ENCODE assay signal across 19 cellular contexts in the genomic region with DNA sequence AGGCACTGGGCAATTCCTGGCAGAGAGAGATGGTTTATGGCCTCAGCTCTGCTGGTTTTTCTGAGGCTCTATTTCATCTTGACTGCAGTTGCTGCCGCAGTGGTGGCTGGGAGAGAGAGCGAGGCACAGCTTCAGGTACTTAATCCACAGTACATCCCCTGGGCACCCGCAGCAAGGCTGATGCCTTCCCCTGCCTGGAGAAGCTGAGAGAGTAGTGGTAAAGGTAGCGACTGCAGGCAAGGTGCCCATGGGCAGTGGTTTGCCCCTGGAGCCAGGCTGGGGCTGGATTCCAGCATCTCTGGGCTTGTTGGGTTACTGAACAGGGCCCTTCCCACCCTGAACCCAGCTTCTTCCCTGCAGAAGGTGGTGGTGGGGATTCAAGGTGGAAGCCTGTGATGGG.
A peak's percentile ranks its signal among the peaks of the same experiment; 100 is the strongest.
DNase-seq lines count a peak whose midpoint lies in the region; ATAC-seq and TF ChIP-seq lines count a peak whose summit lies in the region.
"Had no signal": no experiment of that assay in that cellular context is flagged by ENCODE, and none has a peak within 500 bp of the region (broad histone marks: within the 10 kb centered on the region; RNA-seq: fewer than 3 reads in every experiment).

No MANE protein-coding gene starts in this region.

- no peaks in the 10 kb centered on the region for H3K27me3 ChIP-seq in hepatocyte
- no peaks in the 10 kb centered on the region for H3K27me3 ChIP-seq in neural cell (ENCODE audit: insufficient read depth, low read depth, low read length)
- H3K27me3 ChIP-seq: BE2C had no signal

- H3K9me3 ChIP-seq in hepatocyte (ENCODE audit: low read depth): no peaks in the 10 kb centered on the region
- no peaks in the 10 kb centered on the region for H3K9me3 ChIP-seq in neural cell (ENCODE audit: low read length)
- H3K9me3 ChIP-seq: BE2C, SJCRH30 had no signal

- DNase-seq in WTC11 (ENCODE audit: low spot score): no peak
- DNase-seq in hepatocyte (ENCODE audit: low spot score): no peak
- DNase-seq in type B pancreatic cell (ENCODE audit: extremely low spot score, unreplicated experiment): no peak
- DNase-seq in NCI-H1092 (lab: John Stamatoyannopoulos, UW): no peak
- no peak for DNase-seq in C1 segment of cervical spinal cord (lab: John Stamatoyannopoulos, UW)
- DNase-seq: BE2C; CD4-positive, CD25-positive, alpha-beta regulatory T cell; DMS79; GM23248; HCEC 1CT; Kasumi-1; NCI-H1417 treated with DMSO at 0.1 percent for 48 hours; NCI-H187; NCI-H446; NCI-H526; OCI-M1; SJCRH30 had no signal

- H3K4me3 Mint-ChIP-seq in WTC11 (no peak overlapping the region), type B pancreatic cell (peak overlapping the region; percentile 9)
- H3K4me3 Mint-ChIP-seq: CD4-positive, CD25-positive, alpha-beta regulatory T cell had no signal

- peaks cover 8% of the 10 kb centered on the region for H3K27me3 Mint-ChIP-seq in WTC11 (ENCODE audit: low read depth)
- H3K27me3 Mint-ChIP-seq in type B pancreatic cell: peaks cover 21% of the 10 kb centered on the region
- H3K27me3 Mint-ChIP-seq: CD4-positive, CD25-positive, alpha-beta regulatory T cell had no signal

- TF ChIP-seq EP300 in neural cell (conservative IDR thresholded peaks at IDR 0.05; ENCODE audit: poor library complexity, severe bottlenecking): no peak

- H3K4me2 ChIP-seq in hepatocyte (no peak overlapping the region), neural cell (ENCODE audit: low read length) (no peak overlapping the region)

- H3K4me1 ChIP-seq in hepatocyte (ENCODE audit: insufficient read depth): peaks cover 10% of the 10 kb centered on the region
- H3K4me1 ChIP-seq: SJCRH30 had no signal

- H3K36me3 Mint-ChIP-seq in WTC11: no peaks in the 10 kb centered on the region
- H3K36me3 Mint-ChIP-seq in type B pancreatic cell: no peaks in the 10 kb centered on the region
- H3K36me3 Mint-ChIP-seq: CD4-positive, CD25-positive, alpha-beta regulatory T cell had no signal

- peak overlapping the region; percentile 73 for H3K27ac Mint-ChIP-seq in WTC11
- H3K27ac Mint-ChIP-seq in type B pancreatic cell: peak overlapping the region; percentile 22
- H3K27ac Mint-ChIP-seq: CD4-positive, CD25-positive, alpha-beta regulatory T cell had no signal

- H3K9ac ChIP-seq in neural cell (ENCODE audit: low read length): peak overlapping the region; percentile 74
- H3K9ac ChIP-seq: GM23248 had no signal

- no peak for ATAC-seq in WTC11
- no peak for ATAC-seq in HG03469 (IDR thresholded peaks at IDR 0.05; ENCODE audit: unreplicated experiment)

- POLR2A ChIA-PET in WTC11 (lab: Charles Lee): no interaction called here

- CTCF ChIA-PET in WTC11 (lab: Charles Lee): interaction anchor here (1.1 to 1.2 kb wide), 2 partner anchors 13 to 307 kb away, joined by 3 read pairs; no protein-coding TSS in a partner anchor

- no peak for TF ChIP-seq RAD21 in neural cell (conservative IDR thresholded peaks at IDR 0.05)

- H3K4me1 Mint-ChIP-seq in WTC11 (peaks cover 40% of the 10 kb centered on the region), type B pancreatic cell (ENCODE audit: unreplicated experiment) (peaks cover 71% of the 10 kb centered on the region)

- H3K36me3 ChIP-seq in hepatocyte (replicated peaks; ENCODE audit: insufficient read depth, low read depth): no peaks in the 10 kb centered on the region
- H3K36me3 ChIP-seq in neural cell (ENCODE audit: insufficient read depth, low read length): no peaks in the 10 kb centered on the region
- H3K36me3 ChIP-seq: BE2C, SJCRH30 had no signal

- 92% methylated on average over 4 of the region's 4 CpGs for WGBS in hepatocyte (ENCODE audit: low lambda C conversion rate, missing lambda C conversion rate)

- no peaks in the 10 kb centered on the region for H3F3A ChIP-seq in neural cell (ENCODE audit: insufficient read depth, low read length, poor library complexity, severe bottlenecking)

- H3K79me2 ChIP-seq in hepatocyte: no peaks in the 10 kb centered on the region
- H3K79me2 ChIP-seq in neural cell (replicated peaks; ENCODE audit: insufficient read depth, low read length): no peaks in the 10 kb centered on the region

- H2AFZ ChIP-seq in hepatocyte: no peak overlapping the region
- H2AFZ ChIP-seq in neural cell (ENCODE audit: low read depth, low read length): no peak overlapping the region
- H2AFZ ChIP-seq: GM23248 had no signal

- H3K4me3 ChIP-seq in hepatocyte: no peak overlapping the region
- H3K4me3 ChIP-seq in neural cell (ENCODE audit: low read length): peak overlapping the region; percentile 43
- H3K4me3 ChIP-seq: GM23248, SJCRH30 had no signal

- no peaks in the 10 kb centered on the region for H3K9me3 Mint-ChIP-seq in WTC11
- no peaks in the 10 kb centered on the region for H3K9me3 Mint-ChIP-seq in type B pancreatic cell
- H3K9me3 Mint-ChIP-seq: CD4-positive, CD25-positive, alpha-beta regulatory T cell had no signal

- H3K27ac ChIP-seq in hepatocyte (peak overlapping the region; percentile 3), neural cell (ENCODE audit: low read length) (peak overlapping the region; percentile 98)
- H3K27ac ChIP-seq: GM23248, SJCRH30 had no signal

- TF ChIP-seq CTCF in WTC11 (IDR thresholded peaks at IDR 0.05) (no peak), hepatocyte (IDR thresholded peaks at IDR 0.05; ENCODE audit: poor library complexity) (no peak), neural cell (IDR thresholded peaks at IDR 0.05; ENCODE audit: poor library complexity, severe bottlenecking) (no peak), type B pancreatic cell (conservative IDR thresholded peaks at IDR 0.05) (no peak)

- H4K20me1 ChIP-seq in hepatocyte (ENCODE audit: insufficient read depth, poor library complexity, severe bottlenecking) (no peaks in the 10 kb centered on the region), neural cell (ENCODE audit: insufficient read depth) (no peaks in the 10 kb centered on the region)

- H3K9me2 ChIP-seq in hepatocyte (replicated peaks; ENCODE audit: insufficient read depth) (no peaks in the 10 kb centered on the region), neural cell (ENCODE audit: insufficient read depth, low read length) (no peaks in the 10 kb centered on the region)

TF ChIP-seq in WTC11, 78 proteins besides CTCF, POLR2A, EP300 and RAD21 (continues in another document):
- TF ChIP-seq, protein P1, sequence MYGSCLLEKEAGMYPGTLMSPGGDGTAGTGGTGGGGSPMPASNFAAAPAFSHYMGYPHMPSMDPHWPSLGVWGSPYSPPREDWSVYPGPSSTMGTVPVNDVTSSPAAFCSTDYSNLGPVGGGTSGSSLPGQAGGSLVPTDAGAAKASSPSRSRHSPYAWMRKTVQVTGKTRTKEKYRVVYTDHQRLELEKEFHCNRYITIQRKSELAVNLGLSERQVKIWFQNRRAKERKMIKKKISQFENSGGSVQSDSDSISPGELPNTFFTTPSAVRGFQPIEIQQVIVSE (CRISPR knock-in tag; IDR thresholded peaks at IDR 0.05; ENCODE audit: borderline replicate concordance): no peak

TF ChIP-seq in neural cell, 6 proteins besides CTCF, POLR2A, EP300 and RAD21:
- TF ChIP-seq MXI1 (conservative IDR thresholded peaks at IDR 0.05; ENCODE audit: poor library complexity, severe bottlenecking): no peak
- TF ChIP-seq, protein P2, sequence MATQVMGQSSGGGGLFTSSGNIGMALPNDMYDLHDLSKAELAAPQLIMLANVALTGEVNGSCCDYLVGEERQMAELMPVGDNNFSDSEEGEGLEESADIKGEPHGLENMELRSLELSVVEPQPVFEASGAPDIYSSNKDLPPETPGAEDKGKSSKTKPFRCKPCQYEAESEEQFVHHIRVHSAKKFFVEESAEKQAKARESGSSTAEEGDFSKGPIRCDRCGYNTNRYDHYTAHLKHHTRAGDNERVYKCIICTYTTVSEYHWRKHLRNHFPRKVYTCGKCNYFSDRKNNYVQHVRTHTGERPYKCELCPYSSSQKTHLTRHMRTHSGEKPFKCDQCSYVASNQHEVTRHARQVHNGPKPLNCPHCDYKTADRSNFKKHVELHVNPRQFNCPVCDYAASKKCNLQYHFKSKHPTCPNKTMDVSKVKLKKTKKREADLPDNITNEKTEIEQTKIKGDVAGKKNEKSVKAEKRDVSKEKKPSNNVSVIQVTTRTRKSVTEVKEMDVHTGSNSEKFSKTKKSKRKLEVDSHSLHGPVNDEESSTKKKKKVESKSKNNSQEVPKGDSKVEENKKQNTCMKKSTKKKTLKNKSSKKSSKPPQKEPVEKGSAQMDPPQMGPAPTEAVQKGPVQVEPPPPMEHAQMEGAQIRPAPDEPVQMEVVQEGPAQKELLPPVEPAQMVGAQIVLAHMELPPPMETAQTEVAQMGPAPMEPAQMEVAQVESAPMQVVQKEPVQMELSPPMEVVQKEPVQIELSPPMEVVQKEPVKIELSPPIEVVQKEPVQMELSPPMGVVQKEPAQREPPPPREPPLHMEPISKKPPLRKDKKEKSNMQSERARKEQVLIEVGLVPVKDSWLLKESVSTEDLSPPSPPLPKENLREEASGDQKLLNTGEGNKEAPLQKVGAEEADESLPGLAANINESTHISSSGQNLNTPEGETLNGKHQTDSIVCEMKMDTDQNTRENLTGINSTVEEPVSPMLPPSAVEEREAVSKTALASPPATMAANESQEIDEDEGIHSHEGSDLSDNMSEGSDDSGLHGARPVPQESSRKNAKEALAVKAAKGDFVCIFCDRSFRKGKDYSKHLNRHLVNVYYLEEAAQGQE (IDR thresholded peaks at IDR 0.05; ENCODE audit: borderline replicate concordance): no peak
- TF ChIP-seq EZH2 (IDR thresholded peaks at IDR 0.05; ENCODE audit: borderline replicate concordance, insufficient read depth, low read length, poor library complexity, severe bottlenecking): no peak
- no peak for TF ChIP-seq TAF1 (IDR thresholded peaks at IDR 0.05; ENCODE audit: low read depth)
- no peak for TF ChIP-seq POLR2AphosphoS5 (IDR thresholded peaks at IDR 0.05)
- no peak for TF ChIP-seq SMC3 (conservative IDR thresholded peaks at IDR 0.05; ENCODE audit: poor library complexity)
